In the genomic region with DNA sequence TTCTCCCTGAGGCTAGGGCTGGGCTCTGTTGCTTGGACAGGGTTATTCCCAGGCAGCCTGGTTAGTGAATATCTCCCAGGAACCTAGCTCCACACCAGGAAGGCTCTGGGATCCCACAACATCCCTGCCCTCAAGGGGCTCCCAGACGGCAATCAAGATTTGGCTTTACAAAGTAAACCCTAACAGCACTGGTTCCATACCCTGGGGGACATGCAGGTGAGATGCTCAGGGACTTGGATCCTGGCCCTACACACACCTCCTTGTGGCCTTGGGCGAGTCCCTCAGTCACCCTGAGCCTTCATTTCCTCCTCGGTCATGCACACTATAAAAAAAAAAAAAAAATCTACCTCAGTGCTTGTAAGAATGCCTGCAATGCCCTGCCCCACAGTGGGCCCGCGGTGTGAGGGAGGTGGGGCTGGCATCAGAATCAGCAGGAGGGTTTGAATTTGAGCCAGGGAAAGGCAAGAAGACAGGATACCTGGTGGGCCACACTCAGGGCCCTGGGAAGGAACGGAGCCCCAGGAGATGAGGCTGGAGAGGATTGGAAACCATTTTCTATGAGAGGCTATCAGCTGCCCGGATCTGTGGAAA, we compare ENCODE assay signal across 22 cellular contexts.
A peak's percentile ranks its signal among the peaks of the same experiment; 100 is the strongest.
DNase-seq lines count a peak whose midpoint lies in the region; ATAC-seq, FAIRE-seq and TF ChIP-seq lines count a peak whose summit lies in the region.
"Had no signal": no experiment of that assay in that cellular context is flagged by ENCODE, and none has a peak within 500 bp of the region (broad histone marks: within the 10 kb centered on the region; RNA-seq: fewer than 3 reads in every experiment).

No MANE protein-coding gene starts in this region.

- H3K36me3 ChIP-seq in HCT116 (ENCODE audit: control insufficient read depth in 1 of 2, insufficient read depth in 2 of 2, low read length in 2 of 2) (no peaks in the 10 kb centered on the region), WERI-Rb-1 (no peaks in the 10 kb centered on the region; the same call in 1 of the 2 replicates), kidney (ENCODE audit: control insufficient read depth in 1 of 2, insufficient read depth in 2 of 2, low read length in 2 of 2) (no peaks in the 10 kb centered on the region), transverse colon (no peaks in the 10 kb centered on the region)
- H3K36me3 ChIP-seq: sigmoid colon had no signal

- no peak overlapping the region for H3K4me3 ChIP-seq in HCT116 (replicated peaks in 1 of 2; ENCODE audit: low read depth in 1 of 2, low read length in 2 of 2)
- peak overlapping the region; percentile 33 for H3K4me3 ChIP-seq in WERI-Rb-1 (ENCODE audit: low read depth, low read length)
- no peak overlapping the region for H3K4me3 ChIP-seq in kidney (ENCODE audit: low read length in 2 of 2)
- H3K4me3 ChIP-seq in retinal pigment epithelial cell (ENCODE audit: low read length) = no peak overlapping the region
- no peak overlapping the region for H3K4me3 ChIP-seq in transverse colon
- H3K4me3 ChIP-seq: sigmoid colon had no signal

- H3K9me3 ChIP-seq in HCT116 (ENCODE audit: control insufficient read depth in 1 of 2, insufficient read depth in 1 of 2, low read depth in 1 of 2, low read length in 2 of 2) = no peaks in the 10 kb centered on the region
- no peaks in the 10 kb centered on the region for H3K9me3 ChIP-seq in WERI-Rb-1 (ENCODE audit: severe bottlenecking)
- H3K9me3 ChIP-seq in kidney (ENCODE audit: control insufficient read depth in 1 of 2, low read length in 2 of 2) = no peaks in the 10 kb centered on the region
- H3K9me3 ChIP-seq in transverse colon = no peaks in the 10 kb centered on the region
- H3K9me3 ChIP-seq: sigmoid colon had no signal

- TF ChIP-seq EP300 in transverse colon (IDR thresholded peaks at IDR 0.05; ENCODE audit: low read depth) = no peak

- POLR2A ChIA-PET in HCT116 (lab: Charles Lee) = no interaction called here

- H2AFZ ChIP-seq in HCT116 (ENCODE audit: low read depth, low read length, poor library complexity, severe bottlenecking) = no peak overlapping the region

- 70 to 90% methylated on average over 3 to 7 of the region's 7 CpGs for WGBS in transverse colon (ENCODE audit: low coverage in 1 of 2), 2 donors

- TF ChIP-seq CTCF in HCT116 (IDR thresholded peaks at IDR 0.05 in 2 of 3, conservative IDR thresholded peaks at IDR 0.05 in 1 of 3; ENCODE audit: borderline replicate concordance in 1 of 3, insufficient read depth in 1 of 3, low read depth in 2 of 3, low read length in 2 of 3) (no peak), WERI-Rb-1 (IDR thresholded peaks at IDR 0.05; ENCODE audit: low read depth, low read length) (no peak), kidney (IDR thresholded peaks at IDR 0.05; ENCODE audit: borderline replicate concordance, extremely low read depth, insufficient read depth) (no peak), retinal pigment epithelial cell (conservative IDR thresholded peaks at IDR 0.05; ENCODE audit: low read depth, low read length) (peak; percentile 6), transverse colon (IDR thresholded peaks at IDR 0.05) (no peak)

- TF ChIP-seq RAD21 in HCT116 (IDR thresholded peaks at IDR 0.05; ENCODE audit: low read depth) = no peak

- BruUV-seq in HCT116 (replicated peaks; lab: Mats Ljungman, UMichigan) = no TSS peak

- peak; percentile 55 for ATAC-seq in HCT116
- ATAC-seq in GM18861 (IDR thresholded peaks at IDR 0.05; ENCODE audit: unreplicated experiment) = no peak
- ATAC-seq: stimulated activated memory B cell treated with anti-CD40 and anti-IgM and Interleukin-4, amounts not matched to agents 10 μg/mL and 1 μg/mL and 100 μg/mL, for 72 hours had no signal

- RAD21 ChIA-PET in HCT116 (lab: Charles Lee; ENCODE audit: low non-redundant PET in 1 of 2, low total read pairs in 2 of 2, uncharacterized antibody in 2 of 2, unreplicated experiment in 2 of 2) = no interaction called here

- H3K79me2 ChIP-seq in HCT116 (ENCODE audit: insufficient read depth, low read length) = no peaks in the 10 kb centered on the region

- FAIRE-seq in kidney (lab: Jason Lieb, UNC) = no peak
- FAIRE-seq: colon, GM12891, H54 had no signal

- H3K27me3 ChIP-seq in HCT116 (ENCODE audit: insufficient read depth, low read length) (no peaks in the 10 kb centered on the region), WERI-Rb-1 (ENCODE audit: insufficient read depth, low read depth, severe bottlenecking) (no peaks in the 10 kb centered on the region), transverse colon (no peaks in the 10 kb centered on the region)
- H3K27me3 ChIP-seq: sigmoid colon had no signal

- no peaks in the 10 kb centered on the region for H4K20me1 ChIP-seq in HCT116 (ENCODE audit: insufficient read depth)

- H3K9me2 ChIP-seq in HCT116 (ENCODE audit: insufficient read depth) = no peaks in the 10 kb centered on the region

- 0 out of 2 replicates have a peak overlapping the region, but pooled peaks have one; percentile 4 for H3K4me2 ChIP-seq in HCT116 (ENCODE audit: low read length)
- H3K4me2 ChIP-seq: KMS-11 had no signal

- H3K9ac ChIP-seq in HCT116 (ENCODE audit: low read length) (no peak overlapping the region), kidney (ENCODE audit: low read length in 2 of 2) (no peak overlapping the region)
- H3K9ac ChIP-seq: KMS-11 had no signal

- H3K4me1 ChIP-seq in HCT116 (ENCODE audit: control insufficient read depth in 1 of 2, insufficient read depth in 2 of 2, low read length in 2 of 2) = peaks cover 9 to 16% of the 10 kb centered on the region in 2 experiments
- H3K4me1 ChIP-seq in kidney (ENCODE audit: control insufficient read depth in 1 of 2, insufficient read depth in 1 of 2, low read depth in 1 of 2, low read length in 2 of 2) = peaks cover 0 to 5% of the 10 kb centered on the region in 2 donors
- no peaks in the 10 kb centered on the region for H3K4me1 ChIP-seq in transverse colon
- H3K4me1 ChIP-seq: sigmoid colon had no signal

- intact Hi-C loops in HCT116 (cut with micrococcal nuclease) = no loop called here
- intact Hi-C loops in kidney (cut with DNase I) = no loop called here
- intact Hi-C loops in transverse colon (cut with DNase I; ENCODE audit: low total_unique reads) = no loop called here

- in situ Hi-C loops in transverse colon (cut with MboI; ENCODE audit: low pct_ligation_motif_present in 1 of 4, low pct_unique_long_range_greater_than_20kb in 1 of 4, low sequenced_read_pairs in 3 of 4) = no loop called here

- DNase-seq in HCT116 (ENCODE audit: low read depth, low spot score) (no peak), WERI-Rb-1 (no peak), kidney (peak; percentile 38), retinal pigment epithelial cell (ENCODE audit: low read depth) (no peak), cerebellar cortex (ENCODE audit: low spot score) (no peak), transverse colon (no peak)
- DNase-seq: activated CD4-positive, alpha-beta T cell treated with anti-CD3 and anti-CD28 coated beads for 48 hours; activated naive CD8-positive, alpha-beta T cell treated with anti-CD3 and anti-CD28 coated beads, Interleukin-2, amount 10 ng/mL, durations not matched to agents 7 days and 5 days; DMS79; NCI-H1048; NCI-H2029 treated with DMSO at 0.1 percent for 48 hours; NCI-H446 treated with DMSO at 0.1 percent for 48 hours; nucleus accumbens; SHP77; sigmoid colon; SW 1271 had no signal

- TF ChIP-seq POLR2A in HCT116 (IDR thresholded peaks at IDR 0.05; ENCODE audit: borderline replicate concordance, extremely low read depth, insufficient read depth, insufficient read length) (no peak), transverse colon (IDR thresholded peaks at IDR 0.05) (no peak)

- CTCF ChIA-PET in HCT116 (lab: Charles Lee) = no interaction called here

- no peak overlapping the region; the same call in 1 of the 2 replicates for H3K27ac ChIP-seq in HCT116 (ENCODE audit: low read depth, low read length)
- peak overlapping the region; percentile 96 for H3K27ac ChIP-seq in WERI-Rb-1
- H3K27ac ChIP-seq in kidney (ENCODE audit: low read depth in 2 of 2, low read length in 2 of 2) = no peak overlapping the region
- H3K27ac ChIP-seq in transverse colon = no peak overlapping the region
- H3K27ac ChIP-seq: KMS-11, sigmoid colon had no signal

TF ChIP-seq in HCT116, 20 proteins besides CTCF, POLR2A, EP300 and RAD21 (continues in another document):
- TF ChIP-seq, protein P1, sequence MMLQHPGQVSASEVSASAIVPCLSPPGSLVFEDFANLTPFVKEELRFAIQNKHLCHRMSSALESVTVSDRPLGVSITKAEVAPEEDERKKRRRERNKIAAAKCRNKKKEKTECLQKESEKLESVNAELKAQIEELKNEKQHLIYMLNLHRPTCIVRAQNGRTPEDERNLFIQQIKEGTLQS (IDR thresholded peaks at IDR 0.05) = no peak
- TF ChIP-seq CBX3 (IDR thresholded peaks at IDR 0.05; ENCODE audit: low read depth) (no peak), ZNF274 (IDR thresholded peaks at IDR 0.05; ENCODE audit: low read depth, low read length) (no peak), EZH2 (IDR thresholded peaks at IDR 0.05) (no peak), JUND (IDR thresholded peaks at IDR 0.05) (no peak), POLR2AphosphoS5 (IDR thresholded peaks at IDR 0.05; ENCODE audit: low read depth, low read length) (no peak), EGR1 (IDR thresholded peaks at IDR 0.05; ENCODE audit: low read depth) (no peak), ELF1 (IDR thresholded peaks at IDR 0.05; ENCODE audit: borderline replicate concordance, low read depth) (no peak), SP1 (IDR thresholded peaks at IDR 0.05; ENCODE audit: low read depth) (no peak)
- TF ChIP-seq, protein P2, sequence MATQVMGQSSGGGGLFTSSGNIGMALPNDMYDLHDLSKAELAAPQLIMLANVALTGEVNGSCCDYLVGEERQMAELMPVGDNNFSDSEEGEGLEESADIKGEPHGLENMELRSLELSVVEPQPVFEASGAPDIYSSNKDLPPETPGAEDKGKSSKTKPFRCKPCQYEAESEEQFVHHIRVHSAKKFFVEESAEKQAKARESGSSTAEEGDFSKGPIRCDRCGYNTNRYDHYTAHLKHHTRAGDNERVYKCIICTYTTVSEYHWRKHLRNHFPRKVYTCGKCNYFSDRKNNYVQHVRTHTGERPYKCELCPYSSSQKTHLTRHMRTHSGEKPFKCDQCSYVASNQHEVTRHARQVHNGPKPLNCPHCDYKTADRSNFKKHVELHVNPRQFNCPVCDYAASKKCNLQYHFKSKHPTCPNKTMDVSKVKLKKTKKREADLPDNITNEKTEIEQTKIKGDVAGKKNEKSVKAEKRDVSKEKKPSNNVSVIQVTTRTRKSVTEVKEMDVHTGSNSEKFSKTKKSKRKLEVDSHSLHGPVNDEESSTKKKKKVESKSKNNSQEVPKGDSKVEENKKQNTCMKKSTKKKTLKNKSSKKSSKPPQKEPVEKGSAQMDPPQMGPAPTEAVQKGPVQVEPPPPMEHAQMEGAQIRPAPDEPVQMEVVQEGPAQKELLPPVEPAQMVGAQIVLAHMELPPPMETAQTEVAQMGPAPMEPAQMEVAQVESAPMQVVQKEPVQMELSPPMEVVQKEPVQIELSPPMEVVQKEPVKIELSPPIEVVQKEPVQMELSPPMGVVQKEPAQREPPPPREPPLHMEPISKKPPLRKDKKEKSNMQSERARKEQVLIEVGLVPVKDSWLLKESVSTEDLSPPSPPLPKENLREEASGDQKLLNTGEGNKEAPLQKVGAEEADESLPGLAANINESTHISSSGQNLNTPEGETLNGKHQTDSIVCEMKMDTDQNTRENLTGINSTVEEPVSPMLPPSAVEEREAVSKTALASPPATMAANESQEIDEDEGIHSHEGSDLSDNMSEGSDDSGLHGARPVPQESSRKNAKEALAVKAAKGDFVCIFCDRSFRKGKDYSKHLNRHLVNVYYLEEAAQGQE (IDR thresholded peaks at IDR 0.05; ENCODE audit: low read depth) = no peak
